Comparison of ENCODE assay signal across 16 cellular contexts in the genomic region with DNA sequence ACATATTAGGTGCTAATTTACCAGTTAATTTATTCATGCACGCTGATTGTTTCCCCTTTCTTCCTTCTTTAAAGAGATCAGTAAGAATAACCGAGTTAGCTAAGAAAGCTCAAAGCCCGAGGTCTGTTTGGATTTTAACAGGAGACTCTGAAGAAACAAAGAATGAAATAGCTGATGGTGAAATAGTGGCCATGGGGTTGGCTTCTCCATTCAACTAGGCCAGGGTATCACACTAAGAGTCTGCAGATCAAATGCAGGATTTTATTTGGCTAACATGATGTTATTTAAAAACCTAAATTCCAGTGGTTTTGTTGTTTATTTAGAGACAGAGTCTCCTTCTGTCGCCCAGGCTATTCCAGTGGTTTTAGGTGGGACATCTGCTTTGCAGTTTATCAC.
DNase-seq lines count a peak whose midpoint lies in the region; ATAC-seq, FAIRE-seq and TF ChIP-seq lines count a peak whose summit lies in the region.
"Had no signal": no experiment of that assay in that cellular context is flagged by ENCODE, and none has a peak within 500 bp of the region (broad histone marks: within the 10 kb centered on the region; RNA-seq: fewer than 3 reads in every experiment).

No MANE protein-coding gene starts in this region.

- H3K9me2 ChIP-seq in MM.1S (replicated peaks; ENCODE audit: insufficient read depth, low read length) = no peaks in the 10 kb centered on the region

- 0 out of 2 replicates have a peak overlapping the region, but pooled peaks have one; percentile 1 for H3K4me3 ChIP-seq in MM.1S (ENCODE audit: low read length)
- no peak overlapping the region for H3K4me3 ChIP-seq in H1 (ENCODE audit: extremely low read depth in 1 of 4, insufficient read depth in 2 of 4, low read depth in 3 of 4, low read length in 4 of 4)
- H3K4me3 ChIP-seq in neuronal stem cell (ENCODE audit: low read length in 2 of 2) = no peak overlapping the region
- no peak overlapping the region for H3K4me3 ChIP-seq in aorta (ENCODE audit: low read length in 2 of 2)
- H3K4me3 ChIP-seq: uterus had no signal

- H3K36me3 ChIP-seq in MM.1S (replicated peaks; ENCODE audit: insufficient read depth, low read length) = no peaks in the 10 kb centered on the region
- H3K36me3 ChIP-seq in H1 (ENCODE audit: control insufficient read depth in 2 of 4, insufficient read depth in 4 of 4, low read length in 3 of 4) = no peaks in the 10 kb centered on the region
- no peaks in the 10 kb centered on the region for H3K36me3 ChIP-seq in neuronal stem cell (replicated peaks in 1 of 2; ENCODE audit: control insufficient read depth in 2 of 2, insufficient read depth in 2 of 2, low read length in 2 of 2)
- H3K36me3 ChIP-seq in aorta (ENCODE audit: control insufficient read depth in 1 of 2, insufficient read depth in 2 of 2, low read length in 1 of 2) = no peaks in the 10 kb centered on the region
- H3K36me3 ChIP-seq: neutrophil, uterus had no signal

- no peak overlapping the region for H4K8ac ChIP-seq in H1 (ENCODE audit: extremely low read depth, insufficient read depth, low read length)
- no peak overlapping the region for H4K8ac ChIP-seq in neuronal stem cell (ENCODE audit: low read depth, low read length)

- peaks cover 16% of the 10 kb centered on the region for H3F3A ChIP-seq in MM.1S (ENCODE audit: insufficient read depth, low read length)

- H2AFZ ChIP-seq in MM.1S (ENCODE audit: low read length) = peak overlapping the region; percentile 30; the same call in 1 of the 2 replicates
- H2AFZ ChIP-seq in H1 (ENCODE audit: low read length) = peak overlapping the region; percentile 89
- peak overlapping the region; percentile 64 for H2AFZ ChIP-seq in neuronal stem cell (ENCODE audit: low read length)

- H3K18ac ChIP-seq in H1 (ENCODE audit: extremely low read depth, low read length) = no peak overlapping the region
- H3K18ac ChIP-seq in neuronal stem cell (ENCODE audit: low read length) = no peak overlapping the region

- H3K4me2 ChIP-seq in MM.1S (ENCODE audit: low read depth, low read length) (peak overlapping the region; percentile 68), H1 (ENCODE audit: insufficient read depth in 1 of 2, low read depth in 2 of 2, low read length in 2 of 2) (peak overlapping the region in 1 of 2 experiments; percentile 39; a peak in 1 of 4 replicates), neuronal stem cell (ENCODE audit: insufficient read depth, low read length, poor library complexity, severe bottlenecking) (no peak overlapping the region)

- peaks cover 32% of the 10 kb centered on the region for H3K27me3 Mint-ChIP-seq in osteocyte (ENCODE audit: unreplicated experiment)

- H3K23ac ChIP-seq in H1 (ENCODE audit: insufficient read length) (no peak overlapping the region), neuronal stem cell (ENCODE audit: low read depth, low read length, poor library complexity) (no peak overlapping the region)

- intact Hi-C loops in aorta (cut with DNase I) = loop anchor here (2.0 to 10.0 kb wide), 5 partner anchors 108 to 558 kb away; a partner anchor contains a TSS

- H3K14ac ChIP-seq in H1 (ENCODE audit: insufficient read length) = no peak overlapping the region
- no peak overlapping the region for H3K14ac ChIP-seq in neuronal stem cell (ENCODE audit: low read length)

- CTCF ChIA-PET in H1 (lab: Charles Lee; ENCODE audit: partially characterized antibody) = interaction anchor here (0.5 to 3.4 kb wide), 45 partner anchors 9 to 973 kb away, joined by 3 to 21 read pairs (median 4); a partner anchor contains a TSS

- H3K56ac ChIP-seq in H1 (replicated peaks; ENCODE audit: insufficient read length, low read depth, low read length) = no peak overlapping the region

- H3K9ac ChIP-seq in MM.1S (ENCODE audit: low read length) = peak overlapping the region; percentile 57
- H3K9ac ChIP-seq in H1 (replicated peaks in 1 of 4; ENCODE audit: extremely low read depth in 1 of 4, low read depth in 3 of 4, low read length in 3 of 4) = no peak overlapping the region
- no peak overlapping the region for H3K9ac ChIP-seq in neuronal stem cell (ENCODE audit: low read depth, low read length, poor library complexity)

- no peak for TF ChIP-seq CTCF in MM.1S (IDR thresholded peaks at IDR 0.05; ENCODE audit: low read length)
- TF ChIP-seq CTCF in H1 (IDR thresholded peaks at IDR 0.05; ENCODE audit: control extremely low read depth in 1 of 3, insufficient read depth in 1 of 3, low read depth in 1 of 3, low read length in 3 of 3) = no peak
- no peak for TF ChIP-seq CTCF in osteocyte (IDR thresholded peaks at IDR 0.05)

- DNase-seq in AG08396 (ENCODE audit: low spot score) = peak; percentile 22
- DNase-seq in MM.1S = peak; percentile 29
- no peak for DNase-seq in H1 (ENCODE audit: low read depth in 1 of 2, low spot score in 2 of 2)
- no peak for DNase-seq in neuronal stem cell (ENCODE audit: low spot score)
- DNase-seq in aorta = no peak
- no peak for DNase-seq in osteocyte (ENCODE audit: extremely low spot score, unreplicated experiment)

- peak overlapping the region; percentile 90 for H3K27ac ChIP-seq in MM.1S (ENCODE audit: low read length)
- no peak overlapping the region for H3K27ac ChIP-seq in H1 (ENCODE audit: low read depth, low read length)
- no peak overlapping the region for H3K27ac ChIP-seq in neuronal stem cell (replicated peaks; ENCODE audit: low read length)
- H3K27ac ChIP-seq in aorta (ENCODE audit: low read depth in 1 of 2, low read length in 2 of 2) = no peak overlapping the region
- H3K27ac ChIP-seq: neutrophil, uterus had no signal

- H4K20me1 ChIP-seq in MM.1S (ENCODE audit: insufficient read depth, low read length) = no peaks in the 10 kb centered on the region
- no peaks in the 10 kb centered on the region for H4K20me1 ChIP-seq in H1 (replicated peaks in 1 of 2; ENCODE audit: control insufficient read depth in 1 of 2, insufficient read depth in 2 of 2, low read length in 2 of 2)

- no peak for TF ChIP-seq RAD21 in H1 (IDR thresholded peaks at IDR 0.05 in 1 of 2, conservative IDR thresholded peaks at IDR 0.05 in 1 of 2; ENCODE audit: low read depth in 2 of 2, low read length in 2 of 2)

- H3K23me2 ChIP-seq in H1 (ENCODE audit: low read depth, low read length) = no peaks in the 10 kb centered on the region

- POLR2A ChIA-PET in H1 (lab: Charles Lee; ENCODE audit: partially characterized antibody) = interaction anchor here (0.5 to 1.3 kb wide), 5 partner anchors 10 to 483 kb away, joined by 3 to 4 read pairs (median 3); a partner anchor contains a TSS

- no peak overlapping the region for H2BK5ac ChIP-seq in H1 (ENCODE audit: low read depth, low read length)
- H2BK5ac ChIP-seq in neuronal stem cell (ENCODE audit: low read length) = no peak overlapping the region

- no peak overlapping the region for H3K4ac ChIP-seq in H1 (replicated peaks; ENCODE audit: insufficient read length, low read depth, low read length)
- H3K4ac ChIP-seq in neuronal stem cell (ENCODE audit: low read length) = no peak overlapping the region

- H3K79me2 ChIP-seq in MM.1S (ENCODE audit: low read length) (no peaks in the 10 kb centered on the region), H1 (ENCODE audit: control insufficient read depth in 1 of 2, insufficient read depth in 2 of 2, low read length in 2 of 2) (no peaks in the 10 kb centered on the region)

- H3K9me3 ChIP-seq in MM.1S (replicated peaks; ENCODE audit: insufficient read depth, low read length) (no peaks in the 10 kb centered on the region), H1 (ENCODE audit: insufficient read depth in 2 of 2, low read depth in 1 of 2, low read length in 1 of 2) (no peaks in the 10 kb centered on the region), neuronal stem cell (replicated peaks in 1 of 2; ENCODE audit: control insufficient read depth in 2 of 2, insufficient read depth in 1 of 2, low read depth in 1 of 2, low read length in 2 of 2) (no peaks in the 10 kb centered on the region), aorta (ENCODE audit: control insufficient read depth, low read length) (no peaks in the 10 kb centered on the region)
- H3K9me3 ChIP-seq: neutrophil, uterus had no signal

- H3K27me3 ChIP-seq in MM.1S (replicated peaks; ENCODE audit: insufficient read depth, low read length) (no peaks in the 10 kb centered on the region), H1 (replicated peaks in 1 of 4; ENCODE audit: control insufficient read depth in 3 of 4, extremely low read depth in 1 of 4, insufficient read depth in 3 of 4, low read length in 3 of 4) (no peaks in the 10 kb centered on the region), neuronal stem cell (ENCODE audit: control insufficient read depth in 3 of 3, insufficient read depth in 3 of 3, low read depth in 1 of 3, low read length in 3 of 3) (peaks cover 0 to 11% (median 0%) of the 10 kb centered on the region in 3 experiments), aorta (ENCODE audit: control insufficient read depth in 1 of 2, insufficient read depth in 2 of 2, low read length in 1 of 2) (no peaks in the 10 kb centered on the region)
- H3K27me3 ChIP-seq: uterus had no signal

- H2BK12ac ChIP-seq in H1 (ENCODE audit: low read depth, low read length) (0 out of 2 replicates have a peak overlapping the region, but pooled peaks have one; percentile 30), neuronal stem cell (ENCODE audit: low read length) (no peak overlapping the region)

- FAIRE-seq in H1 (lab: Jason Lieb, UNC) = no peak
- FAIRE-seq: astrocyte, G401.6 had no signal

- 83% methylated on average over 4 of the region's 4 CpGs; no CpG with 5 or more reads in 1 of the 2 experiments for WGBS in H1 (ENCODE audit: extremely low coverage in 1 of 2, insufficient coverage in 1 of 2, insufficient read length in 1 of 2, insufficient replicate concordance in 2 of 2, low coverage in 1 of 2, low lambda C conversion rate in 2 of 2, missing lambda C conversion rate in 1 of 2), 2 experiments
- WGBS in neuronal stem cell (ENCODE audit: extremely low coverage in 2 of 2, insufficient read length in 2 of 2, insufficient replicate concordance in 1 of 2), 2 donors = no CpG with 5 or more reads among the region's 4 CpGs
- WGBS in aorta, 2 donors = 89 to 93% methylated on average over 4 of the region's 4 CpGs

- H3K4me1 Mint-ChIP-seq in osteocyte (ENCODE audit: unreplicated experiment) = peaks cover 22% of the 10 kb centered on the region
- H3K4me1 Mint-ChIP-seq: immature natural killer cell had no signal

- H2BK20ac ChIP-seq in H1 (ENCODE audit: low read length) = no peak overlapping the region

- no peak overlapping the region for H4K91ac ChIP-seq in H1 (replicated peaks; ENCODE audit: insufficient read length, low read length)
- H4K91ac ChIP-seq in neuronal stem cell (ENCODE audit: low read depth, low read length, poor library complexity) = no peak overlapping the region

- H2AK5ac ChIP-seq in H1 (ENCODE audit: low read depth, low read length) (no peak overlapping the region), neuronal stem cell (ENCODE audit: low read depth, low read length) (no peak overlapping the region)

- H3K4me3 Mint-ChIP-seq in osteocyte (ENCODE audit: unreplicated experiment) = no peak overlapping the region
- H3K4me3 Mint-ChIP-seq: activated naive CD4-positive, alpha-beta T cell treated with anti-CD3 and anti-CD28 coated beads for 36 hours; activated T-cell treated with anti-CD3 and anti-CD28 coated beads, Interleukin-2, amount 50 U/mL, for 24 hours; CD4-positive, alpha-beta T cell; immature natural killer cell had no signal

- TF ChIP-seq POLR2A in H1 (IDR thresholded peaks at IDR 0.05; ENCODE audit: control extremely low read depth in 1 of 2, low read depth in 2 of 2, low read length in 2 of 2) = no peak

- ATAC-seq in GM19328 (IDR thresholded peaks at IDR 0.05; ENCODE audit: unreplicated experiment) (no peak), HG02885 (IDR thresholded peaks at IDR 0.05; ENCODE audit: poor library complexity, unreplicated experiment) (no peak), aorta (ENCODE audit: low FRiP score) (no peak)

- H2BK15ac ChIP-seq in H1 (ENCODE audit: low read length) (no peak overlapping the region), neuronal stem cell (ENCODE audit: low read length) (no peak overlapping the region)

- no peaks in the 10 kb centered on the region for H3K79me1 ChIP-seq in H1 (ENCODE audit: low read depth, low read length)
- no peaks in the 10 kb centered on the region for H3K79me1 ChIP-seq in neuronal stem cell (ENCODE audit: low read depth, low read length)

- H2BK120ac ChIP-seq in H1 (replicated peaks; ENCODE audit: low read depth, low read length) (no peak overlapping the region), neuronal stem cell (ENCODE audit: low read depth, low read length) (no peak overlapping the region)

- TF ChIP-seq EP300 in H1 (IDR thresholded peaks at IDR 0.05; ENCODE audit: borderline replicate concordance in 1 of 2, low read depth in 2 of 2, low read length in 2 of 2) = no peak

- H4K5ac ChIP-seq in H1 (ENCODE audit: insufficient read length, low read depth, low read length) = no peak overlapping the region

- H3K27ac Mint-ChIP-seq in osteocyte (ENCODE audit: unreplicated experiment) = no peak overlapping the region
- H3K27ac Mint-ChIP-seq: activated T-cell treated with anti-CD3 and anti-CD28 coated beads, Interleukin-2, amount 50 U/mL, for 24 hours; CD4-positive, alpha-beta T cell; immature natural killer cell had no signal

- H3K9me3 Mint-ChIP-seq in osteocyte (ENCODE audit: unreplicated experiment) = no peaks in the 10 kb centered on the region
- H3K9me3 Mint-ChIP-seq: activated naive CD4-positive, alpha-beta T cell treated with anti-CD3 and anti-CD28 coated beads for 36 hours; activated T-cell treated with anti-CD3 and anti-CD28 coated beads, Interleukin-2, amount 50 U/mL, for 24 hours; CD4-positive, alpha-beta T cell; immature natural killer cell had no signal

- H3K36me3 Mint-ChIP-seq in osteocyte (ENCODE audit: unreplicated experiment) = no peaks in the 10 kb centered on the region
- H3K36me3 Mint-ChIP-seq: immature natural killer cell had no signal

- H3K4me1 ChIP-seq in MM.1S (ENCODE audit: low read length) (peaks cover 47% of the 10 kb centered on the region), H1 (replicated peaks in 1 of 4; ENCODE audit: control insufficient read depth in 3 of 4, insufficient read depth in 4 of 4, low read length in 3 of 4) (peaks cover 0 to 5% (median 1%) of the 10 kb centered on the region in 4 experiments; a peak in 2 of 7 replicates), neuronal stem cell (ENCODE audit: control insufficient read depth in 2 of 2, insufficient read depth in 1 of 2, low read depth in 1 of 2, low read length in 2 of 2) (peaks cover 0 to 4% of the 10 kb centered on the region in 2 donors), aorta (ENCODE audit: control insufficient read depth in 1 of 2, insufficient read depth in 2 of 2, low read length in 2 of 2) (no peaks in the 10 kb centered on the region)
- H3K4me1 ChIP-seq: uterus had no signal

Comparison
In these comparisons a context has a peak if more than half of its experiments do, and no peak if none do; other contexts are left out.
1. DNase-seq: peak in AG08396 (single experiment) and MM.1S (single experiment); none in H1 (0 of 2), neuronal stem cell (single experiment), aorta (0 of 2) and osteocyte (single experiment).
2. H2AFZ ChIP-seq: peak in every context shown above with its lines; median percentile 89 in H1; 64 in neuronal stem cell; 30 in MM.1S.